10 cellular contexts compared by ENCODE assay signal in genomic region chr1:205183676-205184335, GRCh38. TPM values are rescaled to one million over a fixed set of nuclear protein-coding genes. Genes with fewer than 3 reads are reported as not detected.
A peak's percentile ranks its signal among the peaks of the same experiment; 100 is the strongest.
DNase-seq lines count a peak whose midpoint lies in the region; ATAC-seq and TF ChIP-seq lines count a peak whose summit lies in the region.
"Had no signal": no experiment of that assay in that cellular context is flagged by ENCODE, and none has a peak within 500 bp of the region (broad histone marks: within the 10 kb centered on the region; RNA-seq: fewer than 3 reads in every experiment).

No MANE protein-coding gene starts in this region.

- 46 to 62% (median 59%) methylated on average over 4 of the region's 4 CpGs for WGBS in spleen, 5 donors

- ATAC-seq in HG03571 (IDR thresholded peaks at IDR 0.05; ENCODE audit: unreplicated experiment), result no peak

- no peak for TF ChIP-seq CTCF in spleen (IDR thresholded peaks at IDR 0.05 in 8 of 11, conservative IDR thresholded peaks at IDR 0.05 in 3 of 11)
- TF ChIP-seq CTCF in colonic mucosa (IDR thresholded peaks at IDR 0.05), result no peak

- no peak overlapping the region for H3K4me3 ChIP-seq in spleen
- no peak overlapping the region for H3K4me3 ChIP-seq in colonic mucosa
- H3K4me3 ChIP-seq: SK-N-MC had no signal

- peaks cover 0 to 80% (median 17%) of the 10 kb centered on the region in 6 donors for H3K36me3 ChIP-seq in spleen
- no peaks in the 10 kb centered on the region for H3K36me3 ChIP-seq in colonic mucosa

- H3K9me3 Mint-ChIP-seq in T-helper 1 cell treated with Interleukin-12 subunit alpha and Interleukin-12 subunit beta and Interleukin-4 antibody, amounts not matched to agents 30 μg/mL and 1 μg/mL, for 36 hours, result no peaks in the 10 kb centered on the region
- H3K9me3 Mint-ChIP-seq in activated T-helper 1 cell treated with anti-CD3 and anti-CD28 coated beads, Interleukin-12 subunit alpha, Interleukin-12 subunit beta, Interleukin-2, Interleukin-4 antibody, amounts not matched to agents 30 ng/mL and 10 ng/mL and 1 ng/mL, durations not matched to agents 14 hours and 24 hours and 36 hours, result no peaks in the 10 kb centered on the region

- H3K9me3 ChIP-seq in spleen, result no peaks in the 10 kb centered on the region
- H3K9me3 ChIP-seq in colonic mucosa, result no peaks in the 10 kb centered on the region

- H3K4me1 Mint-ChIP-seq in T-helper 1 cell treated with Interleukin-12 subunit alpha and Interleukin-12 subunit beta and Interleukin-4 antibody, amounts not matched to agents 30 μg/mL and 1 μg/mL, for 36 hours (ENCODE audit: low read depth), result peaks cover 46% of the 10 kb centered on the region
- H3K4me1 Mint-ChIP-seq in activated T-helper 1 cell treated with anti-CD3 and anti-CD28 coated beads, Interleukin-12 subunit alpha, Interleukin-12 subunit beta, Interleukin-2, Interleukin-4 antibody, amounts not matched to agents 30 ng/mL and 10 ng/mL and 1 ng/mL, durations not matched to agents 14 hours and 24 hours and 36 hours (ENCODE audit: low read depth), result peaks cover 71% of the 10 kb centered on the region

- H3K27ac ChIP-seq in spleen (peak overlapping the region in 6 of 8 donors; percentile 32 to 67 (median 48)), colonic mucosa (no peak overlapping the region)
- H3K27ac ChIP-seq: SK-N-MC had no signal

- peak overlapping the region; percentile 1 for H3K4me3 Mint-ChIP-seq in T-helper 1 cell treated with Interleukin-12 subunit alpha and Interleukin-12 subunit beta and Interleukin-4 antibody, amounts not matched to agents 30 μg/mL and 1 μg/mL, for 36 hours
- H3K4me3 Mint-ChIP-seq in activated T-helper 1 cell treated with anti-CD3 and anti-CD28 coated beads, Interleukin-12 subunit alpha, Interleukin-12 subunit beta, Interleukin-2, Interleukin-4 antibody, amounts not matched to agents 30 ng/mL and 10 ng/mL and 1 ng/mL, durations not matched to agents 14 hours and 24 hours and 36 hours, result no peak overlapping the region

- H3K27me3 ChIP-seq in spleen (replicated peaks in 1 of 7) (no peaks in the 10 kb centered on the region), colonic mucosa (no peaks in the 10 kb centered on the region)

- H3K9ac ChIP-seq in colonic mucosa (ENCODE audit: low read depth in 2 of 2, low read length in 2 of 2), result no peak overlapping the region

- TF ChIP-seq POLR2A in spleen (IDR thresholded peaks at IDR 0.05), result no peak

- no peaks in the 10 kb centered on the region for H3K27me3 Mint-ChIP-seq in T-helper 1 cell treated with Interleukin-12 subunit alpha and Interleukin-12 subunit beta and Interleukin-4 antibody, amounts not matched to agents 30 μg/mL and 1 μg/mL, for 36 hours (ENCODE audit: low read depth)
- no peaks in the 10 kb centered on the region for H3K27me3 Mint-ChIP-seq in activated T-helper 1 cell treated with anti-CD3 and anti-CD28 coated beads, Interleukin-12 subunit alpha, Interleukin-12 subunit beta, Interleukin-2, Interleukin-4 antibody, amounts not matched to agents 30 ng/mL and 10 ng/mL and 1 ng/mL, durations not matched to agents 14 hours and 24 hours and 36 hours (ENCODE audit: insufficient read depth)

- intact Hi-C loops in activated T-helper 1 cell treated with anti-CD3 and anti-CD28 coated beads, Interleukin-12 subunit alpha, Interleukin-12 subunit beta, Interleukin-2, Interleukin-4 antibody, amounts not matched to agents 30 ng/mL and 10 ng/mL and 1 ng/mL, durations not matched to agents 14 hours and 24 hours and 36 hours (cut with micrococcal nuclease), result loop anchor here (2.0 kb wide), 1 partner anchor 15 kb away; no protein-coding TSS in a partner anchor
- intact Hi-C loops in spleen (cut with DNase I; ENCODE audit: low total_unique reads), result no loop called here
- intact Hi-C loops in colonic mucosa (cut with DNase I), result no loop called here

- H3K27ac Mint-ChIP-seq in T-helper 1 cell treated with Interleukin-12 subunit alpha and Interleukin-12 subunit beta and Interleukin-4 antibody, amounts not matched to agents 30 μg/mL and 1 μg/mL, for 36 hours, result peak overlapping the region; percentile 6
- H3K27ac Mint-ChIP-seq in activated T-helper 1 cell treated with anti-CD3 and anti-CD28 coated beads, Interleukin-12 subunit alpha, Interleukin-12 subunit beta, Interleukin-2, Interleukin-4 antibody, amounts not matched to agents 30 ng/mL and 10 ng/mL and 1 ng/mL, durations not matched to agents 14 hours and 24 hours and 36 hours, result peak overlapping the region; percentile 51

- H3K36me3 Mint-ChIP-seq in T-helper 1 cell treated with Interleukin-12 subunit alpha and Interleukin-12 subunit beta and Interleukin-4 antibody, amounts not matched to agents 30 μg/mL and 1 μg/mL, for 36 hours (ENCODE audit: low read depth), result peaks cover 29% of the 10 kb centered on the region
- H3K36me3 Mint-ChIP-seq in activated T-helper 1 cell treated with anti-CD3 and anti-CD28 coated beads, Interleukin-12 subunit alpha, Interleukin-12 subunit beta, Interleukin-2, Interleukin-4 antibody, amounts not matched to agents 30 ng/mL and 10 ng/mL and 1 ng/mL, durations not matched to agents 14 hours and 24 hours and 36 hours (ENCODE audit: low read depth), result peaks cover 51% of the 10 kb centered on the region

- H3K4me1 ChIP-seq in spleen (peaks cover 0 to 53% (median 29%) of the 10 kb centered on the region in 6 donors), colonic mucosa (peaks cover 5% of the 10 kb centered on the region)

- DNase-seq in T-helper 1 cell (no peak), globus pallidus (ENCODE audit: low spot score) (peak; percentile 31), spleen (no peak), colonic mucosa (no peak), activated gamma-delta T cell treated with Interleukin-2 at 50 U/mL for 16 hours (no peak)
- no peak for DNase-seq in activated T-helper 1 cell treated with anti-CD3 and anti-CD28 coated beads, Interleukin-12 subunit alpha, Interleukin-12 subunit beta, Interleukin-2, Interleukin-4 antibody, amounts not matched to agents 30 ng/mL and 10 ng/mL and 1 ng/mL, durations not matched to agents 14 hours and 24 hours and 36 hours (ENCODE audit: low spot score)
- DNase-seq: NCI-H1930 had no signal

RNA-seq across cellular contexts. Expression of gene DSTYK, which starts 27.7 kb away (rescaled TPM):
- 34.2 and 35.9 TPM in 2 replicates for total RNA-seq in activated T-helper 1 cell treated with anti-CD3 and anti-CD28 coated beads, Interleukin-12 subunit alpha, Interleukin-12 subunit beta, Interleukin-2, Interleukin-4 antibody, amounts not matched to agents 30 ng/mL and 10 ng/mL and 1 ng/mL, durations not matched to agents 14 hours and 24 hours and 36 hours
- total RNA-seq in spleen (10 to 100 TPM; 12.8 to 24.3 (median 18.2) TPM), colonic mucosa (1 to 10 TPM; 4.5 to 5.7 TPM)
- 1 to 10 TPM; 2.2 to 5.0 (median 2.3) TPM for polyA plus RNA-seq in spleen

RNA-seq across cellular contexts. Expression of gene TMCC2, which starts 43.9 kb away (rescaled TPM):
- 25.0 and 25.2 TPM in 2 replicates for total RNA-seq in activated T-helper 1 cell treated with anti-CD3 and anti-CD28 coated beads, Interleukin-12 subunit alpha, Interleukin-12 subunit beta, Interleukin-2, Interleukin-4 antibody, amounts not matched to agents 30 ng/mL and 10 ng/mL and 1 ng/mL, durations not matched to agents 14 hours and 24 hours and 36 hours
- total RNA-seq in spleen, result 100 to 1,000 TPM in 1 of 7 donors, 10 to 100 TPM in 3, 1 to 10 TPM in 3; 2.9 to 146 (median 11.3) TPM
- 10 to 100 TPM in 1 of 3 donors, 1 to 10 TPM in 1, under 1 TPM in 1; 0.74 to 11.9 (median 1.2) TPM for polyA plus RNA-seq in spleen
- under 1 TPM; 0.25 to 0.88 TPM for total RNA-seq in colonic mucosa
